13 cellular contexts compared by ENCODE assay signal in genomic region chr17:82611140-82612058, GRCh38. TPM values are rescaled to one million over a fixed set of nuclear protein-coding genes. Genes with fewer than 3 reads are reported as not detected.
DNase-seq lines count a peak whose midpoint lies in the region; ATAC-seq and TF ChIP-seq lines count a peak whose summit lies in the region.
"Had no signal": no experiment of that assay in that cellular context is flagged by ENCODE, and none has a peak within 500 bp of the region (broad histone marks: within the 10 kb centered on the region; RNA-seq: fewer than 3 reads in every experiment).

No MANE protein-coding gene starts in this region.

- H3K9me2 ChIP-seq in SK-N-SH (no peaks in the 10 kb centered on the region), hepatocyte (replicated peaks; ENCODE audit: insufficient read depth) (no peaks in the 10 kb centered on the region)

- DNase-seq in COR-L47 (lab: John Stamatoyannopoulos, UW) (peak; percentile 41), NAMALWA (ENCODE audit: low spot score) (peak; percentile 95), SK-N-SH (peak; percentile 89), hepatocyte (ENCODE audit: low spot score) (peak; percentile 66), NCI-H2196 (lab: John Stamatoyannopoulos, UW; ENCODE audit: unreplicated experiment) (no peak)
- DNase-seq in activated naive CD4-positive, alpha-beta T cell treated with Interleukin-2 at 50 U/mL for 16 hours = no peak
- DNase-seq: EL, Karpas-422, naive B cell, PC-9, spleen had no signal

- peaks cover 0 to 16% of the 10 kb centered on the region in 2 experiments; a peak in 2 of 4 replicates for H3K4me1 ChIP-seq in SK-N-SH (ENCODE audit: control insufficient read depth in 1 of 2, insufficient read depth in 2 of 2, low read depth in 1 of 2, low read length in 1 of 2)
- peaks cover 11% of the 10 kb centered on the region for H3K4me1 ChIP-seq in hepatocyte (ENCODE audit: insufficient read depth)

- TF ChIP-seq CTCF in SK-N-SH (IDR thresholded peaks at IDR 0.05) = no peak
- no peak for TF ChIP-seq CTCF in hepatocyte (IDR thresholded peaks at IDR 0.05; ENCODE audit: poor library complexity)

- no peaks in the 10 kb centered on the region for H3K9me3 ChIP-seq in SK-N-SH
- H3K9me3 ChIP-seq in hepatocyte (ENCODE audit: low read depth) = no peaks in the 10 kb centered on the region
- H3K9me3 ChIP-seq: spleen had no signal

- H3K4me3 ChIP-seq in SK-N-SH (ENCODE audit: low read depth in 2 of 2, low read length in 1 of 2) = no peak overlapping the region
- H3K4me3 ChIP-seq in hepatocyte = no peak overlapping the region
- H3K4me3 ChIP-seq: PC-9, spleen had no signal

- no peaks in the 10 kb centered on the region for H4K20me1 ChIP-seq in SK-N-SH (ENCODE audit: insufficient read depth)
- no peaks in the 10 kb centered on the region for H4K20me1 ChIP-seq in hepatocyte (ENCODE audit: insufficient read depth, poor library complexity, severe bottlenecking)

- ATAC-seq in HG03460 (IDR thresholded peaks at IDR 0.05; ENCODE audit: unreplicated experiment) (no peak), GM19455 (IDR thresholded peaks at IDR 0.05; ENCODE audit: unreplicated experiment) (no peak)

- 54% methylated on average over 21 of the region's 21 CpGs for WGBS in SK-N-SH (ENCODE audit: low lambda C conversion rate)
- 68% methylated on average over 20 of the region's 21 CpGs for WGBS in hepatocyte (ENCODE audit: low lambda C conversion rate, missing lambda C conversion rate)

- H3K27me3 ChIP-seq in SK-N-SH (ENCODE audit: insufficient read depth) (no peaks in the 10 kb centered on the region), hepatocyte (no peaks in the 10 kb centered on the region)
- H3K27me3 ChIP-seq: spleen had no signal

- peak in 1 of 2 experiments; percentile 83; a peak in 2 of 4 replicates for TF ChIP-seq EP300 in SK-N-SH (IDR thresholded peaks at IDR 0.05; ENCODE audit: borderline replicate concordance in 1 of 2, low read depth in 1 of 2, low read length in 1 of 2)

- H3F3A ChIP-seq in SK-N-SH (replicated peaks; ENCODE audit: insufficient read depth) = peaks cover 27% of the 10 kb centered on the region

- no peak for TF ChIP-seq RAD21 in SK-N-SH (IDR thresholded peaks at IDR 0.05; ENCODE audit: low read length)

- no peak overlapping the region for H2AFZ ChIP-seq in SK-N-SH (ENCODE audit: low read depth)
- H2AFZ ChIP-seq in hepatocyte = no peak overlapping the region
- H2AFZ ChIP-seq: PC-9 had no signal

- peaks cover 4% of the 10 kb centered on the region; the same call in 1 of the 2 replicates for H3K79me2 ChIP-seq in SK-N-SH (ENCODE audit: insufficient read depth)
- H3K79me2 ChIP-seq in hepatocyte = peaks cover 2% of the 10 kb centered on the region

- POLR2A ChIA-PET in SK-N-SH (lab: Yijun Ruan, JAX) = no interaction called here

- peaks cover 37 to 49% of the 10 kb centered on the region in 2 experiments for H3K36me3 ChIP-seq in SK-N-SH (replicated peaks in 1 of 2; ENCODE audit: control insufficient read depth in 1 of 2, insufficient read depth in 2 of 2, low read length in 1 of 2)
- H3K36me3 ChIP-seq in hepatocyte (replicated peaks; ENCODE audit: insufficient read depth, low read depth) = no peaks in the 10 kb centered on the region

- H3K4me2 ChIP-seq in SK-N-SH (no peak overlapping the region), hepatocyte (peak overlapping the region; percentile 23)
- H3K4me2 ChIP-seq: PC-9 had no signal

- H3K27ac ChIP-seq in SK-N-SH (ENCODE audit: low read depth in 2 of 2, low read length in 1 of 2) (peak overlapping the region in 1 of 2 experiments; percentile 72; a peak in 2 of 4 replicates), hepatocyte (peak overlapping the region; percentile 36)
- H3K27ac ChIP-seq: PC-9, spleen had no signal

- no peak overlapping the region for H3K9ac ChIP-seq in SK-N-SH

- CTCF ChIA-PET in SK-N-SH (lab: Yijun Ruan, JAX) = interaction anchor here (0.7 to 1.6 kb wide), 4 partner anchors 10 to 375 kb away, joined by 3 to 4 read pairs (median 3); no protein-coding TSS in a partner anchor

TF ChIP-seq in SK-N-SH, 30 proteins besides CTCF, POLR2A, EP300 and RAD21 (continues in another document):
- no peak for TF ChIP-seq FOXJ3 (CRISPR knock-in tag; IDR thresholded peaks at IDR 0.05)
- no peak for TF ChIP-seq RXRA (IDR thresholded peaks at IDR 0.05; ENCODE audit: borderline replicate concordance, low read depth)
- peak; percentile 86 for TF ChIP-seq MXI1 (IDR thresholded peaks at IDR 0.05; ENCODE audit: low read depth, low read length)
- TF ChIP-seq SMC3 (IDR thresholded peaks at IDR 0.05; ENCODE audit: low read depth, low read length) = 0 out of 2 replicates have a peak, but pooled peaks have one; percentile 15
- TF ChIP-seq SIN3A (IDR thresholded peaks at IDR 0.05; ENCODE audit: borderline replicate concordance, low read depth, low read length) = no peak
- TF ChIP-seq TAF1 (IDR thresholded peaks at IDR 0.05; ENCODE audit: borderline replicate concordance, low read depth, low read length) = no peak
- no peak for TF ChIP-seq ZBTB33 (IDR thresholded peaks at IDR 0.05; ENCODE audit: borderline replicate concordance, low read depth)
- TF ChIP-seq RCOR1 (IDR thresholded peaks at IDR 0.05; ENCODE audit: low read length) = peak; percentile 82
- TF ChIP-seq IRF3 (IDR thresholded peaks at IDR 0.05; ENCODE audit: low read depth, low read length) = no peak
- TF ChIP-seq PBX3 (IDR thresholded peaks at IDR 0.05) = peak; percentile 86
- TF ChIP-seq REST (IDR thresholded peaks at IDR 0.05; ENCODE audit: low read depth, low read length) = no peak
- TF ChIP-seq FOXM1 (IDR thresholded peaks at IDR 0.05; ENCODE audit: low read depth) = no peak
- no peak for TF ChIP-seq YY1 (IDR thresholded peaks at IDR 0.05; ENCODE audit: low read depth)
- no peak for TF ChIP-seq NRF1 (IDR thresholded peaks at IDR 0.05; ENCODE audit: low read depth, low read length)
- peak; percentile 91 for TF ChIP-seq CHD2 (IDR thresholded peaks at IDR 0.05; ENCODE audit: low read length, partially characterized antibody)
- TF ChIP-seq JUND (IDR thresholded peaks at IDR 0.05) = peak; percentile 45; the same call in 1 of the 2 replicates

RNA-seq across cellular contexts. Expression of gene WDR45B, which starts 36.8 kb away (rescaled TPM):
- 171 and 191 TPM in 2 replicates for polyA plus RNA-seq in SK-N-SH (2012; rRNA removed)
- 142 and 159 TPM in 2 replicates for polyA plus RNA-seq in SK-N-SH (2012; cell fraction: cytosol; rRNA removed)
- 164 and 253 TPM in 2 replicates for polyA plus RNA-seq in SK-N-SH (2012; cell fraction: nucleus; rRNA removed)
- total RNA-seq in hepatocyte = 95.4 and 112 TPM in 2 replicates
- 74.2 and 82.6 TPM in 2 replicates for polyA plus RNA-seq in hepatocyte

Comparison
In these comparisons a context has a peak if more than half of its experiments do, and no peak if none do; other contexts are left out.
1. DNase-seq: peak in COR-L47 (single experiment), NAMALWA (single experiment), SK-N-SH (single experiment) and hepatocyte (single experiment); none in activated naive CD4-positive, alpha-beta T cell treated with Interleukin-2 at 50 U/mL for 16 hours (single experiment) and NCI-H2196 (single experiment).